ENCODE assay signal across 10 cellular contexts in genomic region chr4:2712261-2712842, GRCh38. TPM values are rescaled to one million over a fixed set of nuclear protein-coding genes. Genes with fewer than 3 reads are reported as not detected.
DNase-seq lines count a peak whose midpoint lies in the region; ATAC-seq, FAIRE-seq and TF ChIP-seq lines count a peak whose summit lies in the region.
"Had no signal": no experiment of that assay in that cellular context is flagged by ENCODE, and none has a peak within 500 bp of the region (broad histone marks: within the 10 kb centered on the region; RNA-seq: fewer than 3 reads in every experiment).

No MANE protein-coding gene starts in this region.

- no peaks in the 10 kb centered on the region for H3K79me2 ChIP-seq in PC-9 (ENCODE audit: low read depth)

- no peaks in the 10 kb centered on the region for H3K9me2 ChIP-seq in PC-9 (ENCODE audit: insufficient read depth)

- DNase-seq in cardiac muscle cell (ENCODE audit: low read depth in 1 of 2, low spot score in 1 of 2) (peak; percentile 12 to 20), Right ventricle myocardium superior (no peak), PC-9 (no peak), fibroblast of villous mesenchyme (ENCODE audit: low read depth) (peak; percentile 24), urothelium cell line (ENCODE audit: low spot score) (peak; percentile 11), NCI-H446 (lab: John Stamatoyannopoulos, UW) (no peak), GOT3 (lab: John Stamatoyannopoulos, UW) (no peak)
- DNase-seq: NCI-H510A treated with DMSO at 0.1 percent for 48 hours had no signal

- CTCF ChIA-PET in PC-9 (lab: Charles Lee) = no interaction called here

- intact Hi-C loops in Right ventricle myocardium superior (cut with DNase I) = no loop called here
- intact Hi-C loops in PC-9 (cut with micrococcal nuclease; ENCODE audit: unreplicated experiment) = no loop called here

- no peaks in the 10 kb centered on the region for H4K20me1 ChIP-seq in PC-9 (ENCODE audit: insufficient read depth)

- H3K4me1 ChIP-seq in cardiac muscle cell (ENCODE audit: low read depth) (peaks cover 8% of the 10 kb centered on the region), PC-9 (replicated peaks; ENCODE audit: insufficient read depth) (no peaks in the 10 kb centered on the region)

- no peak overlapping the region for H3K4me2 ChIP-seq in PC-9

- H3K4me3 ChIP-seq in cardiac muscle cell (no peak overlapping the region), PC-9 (no peak overlapping the region), fibroblast of villous mesenchyme (ENCODE audit: low read depth, low read length) (no peak overlapping the region)

- H3K36me3 ChIP-seq in cardiac muscle cell (peaks cover 23% of the 10 kb centered on the region), PC-9 (ENCODE audit: low read depth) (no peaks in the 10 kb centered on the region)

- ATAC-seq in Right ventricle myocardium superior (ENCODE audit: poor library complexity) (no peak), HG03439 (IDR thresholded peaks at IDR 0.05; ENCODE audit: unreplicated experiment) (no peak)

- no peaks in the 10 kb centered on the region for H3F3A ChIP-seq in PC-9 (ENCODE audit: insufficient read depth, low read depth)

- no peak for FAIRE-seq in urothelium cell line (lab: Jason Lieb, UNC)
- FAIRE-seq: endothelial cell of umbilical vein had no signal

- H3K27ac ChIP-seq in cardiac muscle cell = no peak overlapping the region
- no peak overlapping the region for H3K27ac ChIP-seq in PC-9

- no TSS peak for BruUV-seq in PC-9 (replicated peaks; lab: Mats Ljungman, UMichigan)

- H2AFZ ChIP-seq in PC-9 = no peak overlapping the region

- H3K27me3 ChIP-seq in cardiac muscle cell (no peaks in the 10 kb centered on the region), PC-9 (ENCODE audit: insufficient read depth, low read depth) (no peaks in the 10 kb centered on the region)

- H3K9me3 ChIP-seq in cardiac muscle cell (ENCODE audit: low read depth) (no peaks in the 10 kb centered on the region), PC-9 (ENCODE audit: insufficient read depth, low read depth) (no peaks in the 10 kb centered on the region)

- TF ChIP-seq CTCF in cardiac muscle cell (IDR thresholded peaks at IDR 0.05; ENCODE audit: low read depth, low read length) (peak; percentile 12), PC-9 (conservative IDR thresholded peaks at IDR 0.05) (peak; percentile 35; the same call in 1 of the 2 replicates), fibroblast of villous mesenchyme (IDR thresholded peaks at IDR 0.05; ENCODE audit: insufficient read depth, low read depth, low read length) (peak; percentile 27)

- POLR2A ChIA-PET in PC-9 (lab: Charles Lee; ENCODE audit: unreplicated experiment) = no interaction called here

RNA-seq across cellular contexts. Expression of gene TNIP2, which starts 43.8 kb away (rescaled TPM):
- total RNA-seq in cardiac muscle cell (41.7 and 58.5 TPM in 2 replicates), Right ventricle myocardium superior (25.9 TPM), PC-9 (2021) (37.1 and 44.8 TPM in 2 replicates), fibroblast of villous mesenchyme (41.9 and 50.3 TPM in 2 replicates)
- polyA plus RNA-seq in cardiac muscle cell = 32.7 and 48.3 TPM in 2 replicates

Comparison
In these comparisons a context has a peak if more than half of its experiments do, and no peak if none do; other contexts are left out.
1. DNase-seq: peak in cardiac muscle cell (2 of 2), fibroblast of villous mesenchyme (single experiment) and urothelium cell line (single experiment); none in Right ventricle myocardium superior (single experiment), PC-9 (0 of 2), NCI-H446 (0 of 2) and GOT3 (single experiment).
2. Peak in every context shown above with its lines, with median percentiles within 50 percentile points of each other: CTCF ChIP-seq.